Comparison of ENCODE assay signal across 19 cellular contexts in genomic region chr9:19119241-19119640, GRCh38. TPM values are rescaled to one million over a fixed set of nuclear protein-coding genes. Genes with fewer than 3 reads are reported as not detected.
DNase-seq lines count a peak whose midpoint lies in the region; ATAC-seq, FAIRE-seq and TF ChIP-seq lines count a peak whose summit lies in the region.
"Had no signal": no experiment of that assay in that cellular context is flagged by ENCODE, and none has a peak within 500 bp of the region (broad histone marks: within the 10 kb centered on the region; RNA-seq: fewer than 3 reads in every experiment).

No MANE protein-coding gene starts in this region.

- peak overlapping the region; percentile 46 for H3K9ac ChIP-seq in endothelial cell of umbilical vein (replicated peaks; ENCODE audit: extremely low read depth, insufficient read depth, low read length)
- H3K9ac ChIP-seq in skeletal muscle satellite cell (ENCODE audit: low read depth, low read length), result peak overlapping the region; percentile 33

- H3K4me3 ChIP-seq in endothelial cell of umbilical vein (replicated peaks in 1 of 3; ENCODE audit: insufficient read depth in 1 of 3, low read depth in 1 of 3, low read length in 3 of 3) (no peak overlapping the region), skeletal muscle satellite cell (ENCODE audit: low read length) (peak overlapping the region; percentile 7)
- H3K4me3 ChIP-seq: heart left ventricle, K562, thyroid gland had no signal

- H3K27me3 Mint-ChIP-seq in activated naive CD4-positive, alpha-beta T cell treated with anti-CD3 and anti-CD28 coated beads, Interleukin-2, amount 50 U/mL, for 24 hours, result no peaks in the 10 kb centered on the region
- no peaks in the 10 kb centered on the region for H3K27me3 Mint-ChIP-seq in activated naive CD4-positive, alpha-beta T cell treated with anti-CD3 and anti-CD28 coated beads, Interleukin-2, amount 10 ng/mL, durations not matched to agents 7 days and 5 days
- no peaks in the 10 kb centered on the region for H3K27me3 Mint-ChIP-seq in activated CD4-positive, alpha-beta T cell treated with anti-CD3 and anti-CD28 coated beads, Interleukin-2, amount 10 ng/mL, durations not matched to agents 24 days and 14 days

- H3K9me3 ChIP-seq in endothelial cell of umbilical vein (replicated peaks; ENCODE audit: control insufficient read depth, insufficient read depth, low read length) (no peaks in the 10 kb centered on the region), skeletal muscle satellite cell (replicated peaks; ENCODE audit: low read length) (no peaks in the 10 kb centered on the region)
- H3K9me3 ChIP-seq: heart left ventricle, thyroid gland had no signal

- peak overlapping the region; percentile 6 for H3K4me2 ChIP-seq in endothelial cell of umbilical vein (ENCODE audit: insufficient read depth, low read length)
- peak overlapping the region; percentile 14 for H3K4me2 ChIP-seq in skeletal muscle satellite cell (ENCODE audit: low read length)

- peak overlapping the region; percentile 59 for H3K27ac ChIP-seq in endothelial cell of umbilical vein (ENCODE audit: insufficient read depth, low read depth, low read length)
- H3K27ac ChIP-seq: thyroid gland had no signal

- peaks cover 34% of the 10 kb centered on the region for H3K4me1 ChIP-seq in endothelial cell of umbilical vein (ENCODE audit: control insufficient read depth, extremely low read depth, insufficient read depth, low read length)
- peaks cover 62% of the 10 kb centered on the region for H3K4me1 ChIP-seq in skeletal muscle satellite cell (ENCODE audit: control insufficient read depth, insufficient read depth, low read length)
- H3K4me1 ChIP-seq: thyroid gland had no signal

- no peaks in the 10 kb centered on the region for H3K9me3 Mint-ChIP-seq in activated naive CD4-positive, alpha-beta T cell treated with anti-CD3 and anti-CD28 coated beads, Interleukin-2, amount 50 U/mL, for 24 hours
- H3K9me3 Mint-ChIP-seq in activated naive CD4-positive, alpha-beta T cell treated with anti-CD3 and anti-CD28 coated beads, Interleukin-2, amount 10 ng/mL, durations not matched to agents 7 days and 5 days, result no peaks in the 10 kb centered on the region
- no peaks in the 10 kb centered on the region for H3K9me3 Mint-ChIP-seq in activated CD4-positive, alpha-beta T cell treated with anti-CD3 and anti-CD28 coated beads, Interleukin-2, amount 10 ng/mL, durations not matched to agents 24 days and 14 days

- CTCF ChIA-PET in activated naive CD4-positive, alpha-beta T cell treated with anti-CD3 and anti-CD28 coated beads, Interleukin-2, amount 10 ng/mL, durations not matched to agents 7 days and 5 days (lab: Charles Lee), result no interaction called here
- CTCF ChIA-PET in endothelial cell of umbilical vein (lab: Charles Lee), result interaction anchor here (0.7 to 1.6 kb wide), 5 partner anchors 45 to 346 kb away, joined by 3 to 9 read pairs (median 3); partner anchors contain the start of gene RRAGA

- no TSS peak for BruUV-seq in endothelial cell of umbilical vein (replicated peaks; lab: Mats Ljungman, UMichigan)

- TF ChIP-seq CTCF in endothelial cell of umbilical vein (IDR thresholded peaks at IDR 0.05; ENCODE audit: extremely low read depth in 1 of 2, insufficient read depth in 1 of 2, low read depth in 1 of 2, low read length in 2 of 2), result no peak

- POLR2A ChIA-PET in endothelial cell of umbilical vein (lab: Charles Lee), result no interaction called here

- no peaks in the 10 kb centered on the region for H3K79me2 ChIP-seq in endothelial cell of umbilical vein (ENCODE audit: control insufficient read depth, insufficient read depth, low read length)

- no peak for ATAC-seq in HG03521 (IDR thresholded peaks at IDR 0.05; ENCODE audit: unreplicated experiment)
- ATAC-seq: K562 had no signal

- H3K36me3 ChIP-seq in endothelial cell of umbilical vein (ENCODE audit: control insufficient read depth in 2 of 2, extremely low read depth in 1 of 2, insufficient read depth in 2 of 2, low read length in 2 of 2) (peaks cover 25 to 36% of the 10 kb centered on the region in 2 experiments), skeletal muscle satellite cell (ENCODE audit: insufficient read depth, low read length) (peaks cover 90% of the 10 kb centered on the region)

- peak overlapping the region; percentile 65 for H3K27ac Mint-ChIP-seq in activated naive CD4-positive, alpha-beta T cell treated with anti-CD3 and anti-CD28 coated beads, Interleukin-2, amount 50 U/mL, for 24 hours
- H3K27ac Mint-ChIP-seq in activated naive CD4-positive, alpha-beta T cell treated with anti-CD3 and anti-CD28 coated beads, Interleukin-2, amount 10 ng/mL, durations not matched to agents 7 days and 5 days, result no peak overlapping the region
- H3K27ac Mint-ChIP-seq in activated CD4-positive, alpha-beta T cell treated with anti-CD3 and anti-CD28 coated beads, Interleukin-2, amount 10 ng/mL, durations not matched to agents 24 days and 14 days, result no peak overlapping the region

- no peak overlapping the region for H3K4me3 Mint-ChIP-seq in activated naive CD4-positive, alpha-beta T cell treated with anti-CD3 and anti-CD28 coated beads, Interleukin-2, amount 50 U/mL, for 24 hours
- H3K4me3 Mint-ChIP-seq in activated naive CD4-positive, alpha-beta T cell treated with anti-CD3 and anti-CD28 coated beads, Interleukin-2, amount 10 ng/mL, durations not matched to agents 7 days and 5 days, result no peak overlapping the region
- H3K4me3 Mint-ChIP-seq in activated CD4-positive, alpha-beta T cell treated with anti-CD3 and anti-CD28 coated beads, Interleukin-2, amount 10 ng/mL, durations not matched to agents 24 days and 14 days, result no peak overlapping the region

- FAIRE-seq in endothelial cell of umbilical vein (lab: Jason Lieb, UNC), result no peak
- FAIRE-seq: K562 had no signal

- no peak overlapping the region for H2AFZ ChIP-seq in endothelial cell of umbilical vein (ENCODE audit: low read depth, low read length)

- H3K27me3 ChIP-seq in endothelial cell of umbilical vein (ENCODE audit: control insufficient read depth in 2 of 2, insufficient read depth in 2 of 2, low read length in 2 of 2), result no peaks in the 10 kb centered on the region
- H3K27me3 ChIP-seq in skeletal muscle satellite cell (ENCODE audit: control insufficient read depth, insufficient read depth, low read length), result no peaks in the 10 kb centered on the region
- H3K27me3 ChIP-seq: heart left ventricle, thyroid gland had no signal

- H3K36me3 Mint-ChIP-seq in activated naive CD4-positive, alpha-beta T cell treated with anti-CD3 and anti-CD28 coated beads, Interleukin-2, amount 50 U/mL, for 24 hours, result peaks cover 15% of the 10 kb centered on the region
- peaks cover 80% of the 10 kb centered on the region for H3K36me3 Mint-ChIP-seq in activated naive CD4-positive, alpha-beta T cell treated with anti-CD3 and anti-CD28 coated beads, Interleukin-2, amount 10 ng/mL, durations not matched to agents 7 days and 5 days
- H3K36me3 Mint-ChIP-seq in activated CD4-positive, alpha-beta T cell treated with anti-CD3 and anti-CD28 coated beads, Interleukin-2, amount 10 ng/mL, durations not matched to agents 24 days and 14 days (ENCODE audit: low read depth), result peaks cover 81% of the 10 kb centered on the region

- intact Hi-C loops in endothelial cell of umbilical vein (cut with micrococcal nuclease), result loop anchor here (1.0 to 5.0 kb wide), 3 partner anchors 16 to 258 kb away; no protein-coding TSS in a partner anchor
- intact Hi-C loops in activated CD4-positive, alpha-beta T cell treated with anti-CD3 and anti-CD28 coated beads, Interleukin-2, amount 10 ng/mL, durations not matched to agents 24 days and 14 days (cut with micrococcal nuclease), result no loop called here

- peaks cover 24% of the 10 kb centered on the region for H3K4me1 Mint-ChIP-seq in activated naive CD4-positive, alpha-beta T cell treated with anti-CD3 and anti-CD28 coated beads, Interleukin-2, amount 50 U/mL, for 24 hours
- H3K4me1 Mint-ChIP-seq in activated naive CD4-positive, alpha-beta T cell treated with anti-CD3 and anti-CD28 coated beads, Interleukin-2, amount 10 ng/mL, durations not matched to agents 7 days and 5 days, result peaks cover 27% of the 10 kb centered on the region
- H3K4me1 Mint-ChIP-seq in activated CD4-positive, alpha-beta T cell treated with anti-CD3 and anti-CD28 coated beads, Interleukin-2, amount 10 ng/mL, durations not matched to agents 24 days and 14 days, result peaks cover 18% of the 10 kb centered on the region

- H4K20me1 ChIP-seq in endothelial cell of umbilical vein (replicated peaks; ENCODE audit: control insufficient read depth, extremely low read depth, insufficient read depth, low read length), result no peaks in the 10 kb centered on the region

- H3K9me1 ChIP-seq in endothelial cell of umbilical vein (replicated peaks; ENCODE audit: control insufficient read depth, extremely low read depth, insufficient read depth, low read length), result no peaks in the 10 kb centered on the region

- no peak for DNase-seq in activated naive CD4-positive, alpha-beta T cell treated with anti-CD3 and anti-CD28 coated beads, Interleukin-2, amount 10 ng/mL, durations not matched to agents 7 days and 5 days
- DNase-seq in NOMO-1 treated with DMSO at 0.1 percent for 48 hours (lab: John Stamatoyannopoulos, UW; ENCODE audit: unreplicated experiment), result peak; percentile 35
- DNase-seq in endothelial cell of umbilical vein (ENCODE audit: low read depth, low spot score), result peak; percentile 69
- no peak for DNase-seq in Ammon's horn (ENCODE audit: low spot score)
- no peak for DNase-seq in activated CD4-positive, alpha-beta T cell treated with anti-CD3 and anti-CD28 coated beads, Interleukin-2, amount 10 ng/mL, durations not matched to agents 24 days and 14 days
- DNase-seq: activated CD4-positive, alpha-beta T cell treated with anti-CD3 and anti-CD28 coated beads for 1 hour; activated T-cell treated with anti-CD3 and anti-CD28 coated beads, Interleukin-2, amount 50 U/mL, for 48 hours; amygdala; GF-D8; heart left ventricle; NCI-H1694 treated with DMSO at 0.1 percent for 48 hours; NCI-H524; T-helper 1 cell; thyroid gland had no signal

- no peak for TF ChIP-seq POLR2A in endothelial cell of umbilical vein (IDR thresholded peaks at IDR 0.05; ENCODE audit: low read depth, low read length)

- dilution Hi-C loops in endothelial cell of umbilical vein (cut with MboI; ENCODE audit: extremely low pct_ligation_motif_present, low sequenced_read_pairs), result no loop called here

RNA-seq across cellular contexts. Expression of gene PLIN2, which starts 8.1 kb away (rescaled TPM):
- 44.7 and 45.5 TPM in 2 replicates for total RNA-seq in endothelial cell of umbilical vein
- 76.8 and 95.0 TPM in 2 replicates for polyA plus RNA-seq in endothelial cell of umbilical vein
- polyA plus RNA-seq in endothelial cell of umbilical vein (2011; cell fraction: cytosol; rRNA removed), result 88.0 and 92.2 TPM in 2 replicates
- polyA plus RNA-seq in endothelial cell of umbilical vein (2011; cell fraction: nucleus; rRNA removed), result 45.9 and 46.6 TPM in 2 replicates
- polyA plus RNA-seq in endothelial cell of umbilical vein (2012), result 79.0 and 81.8 TPM in 2 replicates
- 118 and 123 TPM in 2 replicates for polyA minus RNA-seq in endothelial cell of umbilical vein
- polyA minus RNA-seq in endothelial cell of umbilical vein (2011; cell fraction: cytosol; rRNA and poly(A)+ RNA removed), result 4.2 TPM
- 27.9 and 36.1 TPM in 2 replicates for polyA minus RNA-seq in endothelial cell of umbilical vein (2011; cell fraction: nucleus; rRNA and poly(A)+ RNA removed)
- 567 and 771 TPM in 2 replicates for total RNA-seq in skeletal muscle satellite cell (2012; rRNA removed)
- 56.0 and 59.0 TPM in 2 replicates for total RNA-seq in activated CD4-positive, alpha-beta T cell treated with anti-CD3 and anti-CD28 coated beads, Interleukin-2, amount 10 ng/mL, durations not matched to agents 24 days and 14 days
- total RNA-seq: Calu3 had no signal

RNA-seq across cellular contexts. Expression of gene HAUS6, which starts 16.5 kb away (rescaled TPM):
- total RNA-seq in endothelial cell of umbilical vein, result 18.9 and 19.6 TPM in 2 replicates
- 3.5 and 4.5 TPM in 2 replicates for polyA plus RNA-seq in endothelial cell of umbilical vein
- polyA plus RNA-seq in endothelial cell of umbilical vein (2011; cell fraction: cytosol; rRNA removed), result 5.9 and 6.4 TPM in 2 replicates
- 10.1 and 13.1 TPM in 2 replicates for polyA plus RNA-seq in endothelial cell of umbilical vein (2011; cell fraction: nucleus; rRNA removed)
- 13.1 and 16.9 TPM in 2 replicates for polyA plus RNA-seq in endothelial cell of umbilical vein (2012)
- 8.0 and 8.1 TPM in 2 replicates for polyA minus RNA-seq in endothelial cell of umbilical vein
- polyA minus RNA-seq in endothelial cell of umbilical vein (2011; cell fraction: cytosol; rRNA and poly(A)+ RNA removed), result 17.8 TPM
- 8.1 and 10.0 TPM in 2 replicates for polyA minus RNA-seq in endothelial cell of umbilical vein (2011; cell fraction: nucleus; rRNA and poly(A)+ RNA removed)
- total RNA-seq in skeletal muscle satellite cell (2012; rRNA removed), result 25.6 and 25.9 TPM in 2 replicates
- 32.2 and 34.3 TPM in 2 replicates for total RNA-seq in activated CD4-positive, alpha-beta T cell treated with anti-CD3 and anti-CD28 coated beads, Interleukin-2, amount 10 ng/mL, durations not matched to agents 24 days and 14 days

Comparison
In these comparisons a context has a peak if more than half of its experiments do, and no peak if none do; other contexts are left out.
1. DNase-seq: peak in NOMO-1 treated with DMSO at 0.1 percent for 48 hours (single experiment) and endothelial cell of umbilical vein (single experiment); none in activated naive CD4-positive, alpha-beta T cell treated with anti-CD3 and anti-CD28 coated beads, Interleukin-2, amount 10 ng/mL, durations not matched to agents 7 days and 5 days (single experiment), Ammon's horn (single experiment) and activated CD4-positive, alpha-beta T cell treated with anti-CD3 and anti-CD28 coated beads, Interleukin-2, amount 10 ng/mL, durations not matched to agents 24 days and 14 days (single experiment).